Comparison of ENCODE assay signal across 11 cellular contexts in genomic region chr2:218805627-218806026, GRCh38. TPM values are rescaled to one million over a fixed set of nuclear protein-coding genes. Genes with fewer than 3 reads are reported as not detected.
DNase-seq lines count a peak whose midpoint lies in the region; ATAC-seq and TF ChIP-seq lines count a peak whose summit lies in the region.
"Had no signal": no experiment of that assay in that cellular context is flagged by ENCODE, and none has a peak within 500 bp of the region (broad histone marks: within the 10 kb centered on the region; RNA-seq: fewer than 3 reads in every experiment).

No MANE protein-coding gene starts in this region.

- DNase-seq in Right ventricle myocardium inferior (ENCODE audit: missing footprints) (no peak), cardiac septum (ENCODE audit: low spot score) (no peak), choroid plexus epithelial cell (ENCODE audit: low read depth) (peak; percentile 92), medulla oblongata (ENCODE audit: extremely low spot score) (peak; percentile 27), RPMI8226 (no peak)
- no peak for DNase-seq in activated CD8-positive, alpha-beta memory T cell treated with anti-CD3 and anti-CD28 coated beads, Interleukin-2, amount 50 U/mL, for 4 hours
- DNase-seq: activated T-cell treated with anti-CD3 and anti-CD28 coated beads, Interleukin-2, amount 50 U/mL, for 48 hours; CD4-positive, alpha-beta T cell; NCI-H526 had no signal

- peak; percentile 52 for ATAC-seq in Right ventricle myocardium inferior
- ATAC-seq in HG02884 (IDR thresholded peaks at IDR 0.05; ENCODE audit: unreplicated experiment) = no peak
- no peak for ATAC-seq in GM21423 (IDR thresholded peaks at IDR 0.05; ENCODE audit: unreplicated experiment)

- no peak overlapping the region for H3K4me3 ChIP-seq in choroid plexus epithelial cell (ENCODE audit: low read depth, low read length)

- TF ChIP-seq CTCF in choroid plexus epithelial cell (conservative IDR thresholded peaks at IDR 0.05; ENCODE audit: low read depth, low read length) = no peak

- intact Hi-C loops in Right ventricle myocardium inferior (cut with DNase I) = no loop called here
- intact Hi-C loops in cardiac septum (cut with DNase I) = no loop called here

RNA-seq across cellular contexts. Expression of gene CYP27A1, which starts 23.7 kb away (rescaled TPM):
- 12.5 TPM for total RNA-seq in Right ventricle myocardium inferior
- 5.2 TPM for total RNA-seq in cardiac septum

RNA-seq across cellular contexts. Expression of gene PRKAG3, which starts 26.0 kb away (rescaled TPM):
- total RNA-seq in Right ventricle myocardium inferior = not detected
- total RNA-seq in cardiac septum = 0.13 TPM
- total RNA-seq: CD4-positive, alpha-beta T cell had no signal

RNA-seq across cellular contexts. Expression of gene WNT6, which starts 54.0 kb away (rescaled TPM):
- total RNA-seq in Right ventricle myocardium inferior = 2.1 TPM
- 0.46 TPM for total RNA-seq in cardiac septum
- total RNA-seq: CD4-positive, alpha-beta T cell had no signal

Comparison
In these comparisons a context has a peak if more than half of its experiments do, and no peak if none do; other contexts are left out.
1. DNase-seq: peak in choroid plexus epithelial cell (single experiment) and medulla oblongata (single experiment); none in Right ventricle myocardium inferior (single experiment), cardiac septum (single experiment), activated CD8-positive, alpha-beta memory T cell treated with anti-CD3 and anti-CD28 coated beads, Interleukin-2, amount 50 U/mL, for 4 hours (single experiment) and RPMI8226 (single experiment).